ENCODE assay signal across 12 cellular contexts in genomic region chr10:60781678-60782077, GRCh38. TPM values are rescaled to one million over a fixed set of nuclear protein-coding genes. Genes with fewer than 3 reads are reported as not detected.
DNase-seq lines count a peak whose midpoint lies in the region; ATAC-seq, FAIRE-seq and TF ChIP-seq lines count a peak whose summit lies in the region.
"Had no signal": no experiment of that assay in that cellular context is flagged by ENCODE, and none has a peak within 500 bp of the region (broad histone marks: within the 10 kb centered on the region; RNA-seq: fewer than 3 reads in every experiment).

No MANE protein-coding gene starts in this region.

- H3K79me2 ChIP-seq in PC-9 (ENCODE audit: low read depth) (peaks cover 84% of the 10 kb centered on the region), endothelial cell of umbilical vein (ENCODE audit: control insufficient read depth, insufficient read depth, low read length) (peaks cover 82% of the 10 kb centered on the region)

- dilution Hi-C loops in endothelial cell of umbilical vein (cut with MboI; ENCODE audit: extremely low pct_ligation_motif_present, low sequenced_read_pairs) = no loop called here

- POLR2A ChIA-PET in PC-9 (lab: Charles Lee; ENCODE audit: unreplicated experiment) (interaction anchor here (0.6 kb wide), 1 partner anchor 46 kb away, joined by 3 read pairs; no protein-coding TSS in a partner anchor), endothelial cell of umbilical vein (lab: Charles Lee) (no interaction called here)
- POLR2A ChIA-PET in naive thymus-derived CD4-positive, alpha-beta T cell (lab: Charles Lee) = no interaction called here

- H3K36me3 ChIP-seq in PC-9 (ENCODE audit: low read depth) = peaks cover 55% of the 10 kb centered on the region
- peaks cover 0 to 15% of the 10 kb centered on the region in 2 experiments for H3K36me3 ChIP-seq in endothelial cell of umbilical vein (ENCODE audit: control insufficient read depth in 2 of 2, extremely low read depth in 1 of 2, insufficient read depth in 2 of 2, low read length in 2 of 2)
- H3K36me3 ChIP-seq in naive thymus-derived CD4-positive, alpha-beta T cell (ENCODE audit: control insufficient read depth in 2 of 3, insufficient read depth in 3 of 3, low read length in 3 of 3) = no peaks in the 10 kb centered on the region
- H3K36me3 ChIP-seq: suprapubic skin had no signal

- DNase-seq in activated naive CD4-positive, alpha-beta T cell treated with anti-CD3 and anti-CD28 coated beads, Interleukin-2, amount 10 ng/mL, durations not matched to agents 7 days and 5 days = no peak
- DNase-seq in activated naive CD4-positive, alpha-beta T cell treated with anti-CD3 and anti-CD28 coated beads for 36 hours = no peak
- DNase-seq in PC-9 = no peak
- DNase-seq in endothelial cell of umbilical vein (ENCODE audit: low read depth, low spot score) = no peak
- no peak for DNase-seq in stimulated activated effector memory CD8-positive, alpha-beta T cell treated with anti-CD3 and anti-CD28 coated beads, Interleukin-12 subunit alpha, Interleukin-12 subunit beta, amount 100 ng/mL, for 72 hours (ENCODE audit: low spot score in 2 of 2)
- no peak for DNase-seq in naive thymus-derived CD4-positive, alpha-beta T cell
- DNase-seq in GM13977 (ENCODE audit: low spot score) = no peak
- DNase-seq: hippocampal formation, NCI-H1092, RPMI8226 had no signal

- no peak for ATAC-seq in stimulated activated effector memory CD8-positive, alpha-beta T cell treated with anti-CD3 and anti-CD28 coated beads, Interleukin-12 subunit alpha, Interleukin-12 subunit beta, amount 100 ng/mL, for 72 hours
- ATAC-seq in naive thymus-derived CD4-positive, alpha-beta T cell = no peak
- ATAC-seq in HG02885 (IDR thresholded peaks at IDR 0.05; ENCODE audit: poor library complexity, unreplicated experiment) = no peak

- FAIRE-seq in endothelial cell of umbilical vein (lab: Jason Lieb, UNC) = no peak

- H3K9me1 ChIP-seq in endothelial cell of umbilical vein (replicated peaks; ENCODE audit: control insufficient read depth, extremely low read depth, insufficient read depth, low read length) = no peaks in the 10 kb centered on the region

- TF ChIP-seq CTCF in PC-9 (conservative IDR thresholded peaks at IDR 0.05) = no peak
- TF ChIP-seq CTCF in endothelial cell of umbilical vein (IDR thresholded peaks at IDR 0.05; ENCODE audit: extremely low read depth in 1 of 2, insufficient read depth in 1 of 2, low read depth in 1 of 2, low read length in 2 of 2) = no peak
- no peak for TF ChIP-seq CTCF in GM13977 (IDR thresholded peaks at IDR 0.05; ENCODE audit: extremely low read depth, insufficient read depth, missing control alignments)

- peaks cover 5% of the 10 kb centered on the region for H3K27me3 Mint-ChIP-seq in activated naive CD4-positive, alpha-beta T cell treated with anti-CD3 and anti-CD28 coated beads, Interleukin-2, amount 10 ng/mL, durations not matched to agents 7 days and 5 days
- H3K27me3 Mint-ChIP-seq in activated naive CD4-positive, alpha-beta T cell treated with anti-CD3 and anti-CD28 coated beads for 36 hours (ENCODE audit: low read depth) = no peaks in the 10 kb centered on the region
- H3K27me3 Mint-ChIP-seq in naive thymus-derived CD4-positive, alpha-beta T cell = peaks cover 0 to 3% (median 0%) of the 10 kb centered on the region in 5 donors

- peaks cover 78% of the 10 kb centered on the region for H3K4me1 Mint-ChIP-seq in activated naive CD4-positive, alpha-beta T cell treated with anti-CD3 and anti-CD28 coated beads, Interleukin-2, amount 10 ng/mL, durations not matched to agents 7 days and 5 days
- H3K4me1 Mint-ChIP-seq in activated naive CD4-positive, alpha-beta T cell treated with anti-CD3 and anti-CD28 coated beads for 36 hours (ENCODE audit: low read depth) = peaks cover 24% of the 10 kb centered on the region
- H3K4me1 Mint-ChIP-seq in stimulated activated effector memory CD8-positive, alpha-beta T cell treated with anti-CD3 and anti-CD28 coated beads, Interleukin-12 subunit alpha, Interleukin-12 subunit beta, amount 100 ng/mL, for 72 hours = peaks cover 7% of the 10 kb centered on the region
- H3K4me1 Mint-ChIP-seq in naive thymus-derived CD4-positive, alpha-beta T cell = peaks cover 6 to 68% (median 15%) of the 10 kb centered on the region in 7 donors

- H4K20me1 ChIP-seq in PC-9 (ENCODE audit: insufficient read depth) = peaks cover 14% of the 10 kb centered on the region
- H4K20me1 ChIP-seq in endothelial cell of umbilical vein (replicated peaks; ENCODE audit: control insufficient read depth, extremely low read depth, insufficient read depth, low read length) = no peaks in the 10 kb centered on the region

- H3K4me3 Mint-ChIP-seq in activated naive CD4-positive, alpha-beta T cell treated with anti-CD3 and anti-CD28 coated beads, Interleukin-2, amount 10 ng/mL, durations not matched to agents 7 days and 5 days = peak overlapping the region; percentile 59
- no peak overlapping the region for H3K4me3 Mint-ChIP-seq in activated naive CD4-positive, alpha-beta T cell treated with anti-CD3 and anti-CD28 coated beads for 36 hours
- H3K4me3 Mint-ChIP-seq in stimulated activated effector memory CD8-positive, alpha-beta T cell treated with anti-CD3 and anti-CD28 coated beads, Interleukin-12 subunit alpha, Interleukin-12 subunit beta, amount 100 ng/mL, for 72 hours = peak overlapping the region; percentile 18
- peak overlapping the region in 1 of 10 donors; percentile 76 for H3K4me3 Mint-ChIP-seq in naive thymus-derived CD4-positive, alpha-beta T cell

- BruUV-seq in PC-9 (replicated peaks; lab: Mats Ljungman, UMichigan) = no TSS peak
- BruUV-seq in endothelial cell of umbilical vein (replicated peaks; lab: Mats Ljungman, UMichigan) = no TSS peak

- H3K4me2 ChIP-seq in PC-9 (peak overlapping the region; percentile 96), endothelial cell of umbilical vein (ENCODE audit: insufficient read depth, low read length) (peak overlapping the region; percentile 100)

- TF ChIP-seq POLR2A in endothelial cell of umbilical vein (IDR thresholded peaks at IDR 0.05; ENCODE audit: low read depth, low read length) = no peak

- H3K27ac ChIP-seq in PC-9 = 0 out of 2 replicates have a peak overlapping the region, but pooled peaks have one; percentile 9
- peak overlapping the region; percentile 15 for H3K27ac ChIP-seq in endothelial cell of umbilical vein (ENCODE audit: insufficient read depth, low read depth, low read length)
- H3K27ac ChIP-seq in naive thymus-derived CD4-positive, alpha-beta T cell (ENCODE audit: low read depth, low read length) = no peak overlapping the region
- H3K27ac ChIP-seq: suprapubic skin had no signal

- H3K9me2 ChIP-seq in PC-9 (ENCODE audit: insufficient read depth) = no peaks in the 10 kb centered on the region

- H3F3A ChIP-seq in PC-9 (ENCODE audit: insufficient read depth, low read depth) = peaks cover 14% of the 10 kb centered on the region

- H3K27me3 ChIP-seq in PC-9 (ENCODE audit: insufficient read depth, low read depth) = no peaks in the 10 kb centered on the region
- H3K27me3 ChIP-seq in endothelial cell of umbilical vein (ENCODE audit: control insufficient read depth in 2 of 2, insufficient read depth in 2 of 2, low read length in 2 of 2) = no peaks in the 10 kb centered on the region
- H3K27me3 ChIP-seq in naive thymus-derived CD4-positive, alpha-beta T cell (ENCODE audit: control insufficient read depth in 2 of 2, insufficient read depth in 2 of 2, low read length in 2 of 2) = no peaks in the 10 kb centered on the region
- H3K27me3 ChIP-seq: suprapubic skin had no signal

- peak overlapping the region; percentile 40; the same call in 1 of the 2 replicates for H2AFZ ChIP-seq in PC-9
- peak overlapping the region; percentile 62 for H2AFZ ChIP-seq in endothelial cell of umbilical vein (ENCODE audit: low read depth, low read length)

- H3K36me3 Mint-ChIP-seq in activated naive CD4-positive, alpha-beta T cell treated with anti-CD3 and anti-CD28 coated beads, Interleukin-2, amount 10 ng/mL, durations not matched to agents 7 days and 5 days = peaks cover 54% of the 10 kb centered on the region
- H3K36me3 Mint-ChIP-seq in activated naive CD4-positive, alpha-beta T cell treated with anti-CD3 and anti-CD28 coated beads for 36 hours (ENCODE audit: low read depth) = peaks cover 54% of the 10 kb centered on the region
- H3K36me3 Mint-ChIP-seq in stimulated activated effector memory CD8-positive, alpha-beta T cell treated with anti-CD3 and anti-CD28 coated beads, Interleukin-12 subunit alpha, Interleukin-12 subunit beta, amount 100 ng/mL, for 72 hours = peaks cover 84% of the 10 kb centered on the region
- H3K36me3 Mint-ChIP-seq in naive thymus-derived CD4-positive, alpha-beta T cell = peaks cover 0 to 22% (median 0%) of the 10 kb centered on the region in 5 donors

- no peak overlapping the region for H3K9ac ChIP-seq in endothelial cell of umbilical vein (replicated peaks; ENCODE audit: extremely low read depth, insufficient read depth, low read length)

- H3K9me3 Mint-ChIP-seq in activated naive CD4-positive, alpha-beta T cell treated with anti-CD3 and anti-CD28 coated beads, Interleukin-2, amount 10 ng/mL, durations not matched to agents 7 days and 5 days = no peaks in the 10 kb centered on the region
- H3K9me3 Mint-ChIP-seq in activated naive CD4-positive, alpha-beta T cell treated with anti-CD3 and anti-CD28 coated beads for 36 hours = no peaks in the 10 kb centered on the region
- no peaks in the 10 kb centered on the region for H3K9me3 Mint-ChIP-seq in stimulated activated effector memory CD8-positive, alpha-beta T cell treated with anti-CD3 and anti-CD28 coated beads, Interleukin-12 subunit alpha, Interleukin-12 subunit beta, amount 100 ng/mL, for 72 hours
- H3K9me3 Mint-ChIP-seq in naive thymus-derived CD4-positive, alpha-beta T cell = no peaks in the 10 kb centered on the region

- peak overlapping the region; percentile 13; the same call in 1 of the 2 replicates for H3K4me3 ChIP-seq in PC-9
- peak overlapping the region in 1 of 3 experiments; percentile 30 for H3K4me3 ChIP-seq in endothelial cell of umbilical vein (replicated peaks in 1 of 3; ENCODE audit: insufficient read depth in 1 of 3, low read depth in 1 of 3, low read length in 3 of 3)
- H3K4me3 ChIP-seq in naive thymus-derived CD4-positive, alpha-beta T cell (ENCODE audit: low read length) = no peak overlapping the region
- H3K4me3 ChIP-seq: suprapubic skin had no signal

- H3K27ac Mint-ChIP-seq in activated naive CD4-positive, alpha-beta T cell treated with anti-CD3 and anti-CD28 coated beads, Interleukin-2, amount 10 ng/mL, durations not matched to agents 7 days and 5 days = peak overlapping the region; percentile 80
- H3K27ac Mint-ChIP-seq in activated naive CD4-positive, alpha-beta T cell treated with anti-CD3 and anti-CD28 coated beads for 36 hours = no peak overlapping the region
- no peak overlapping the region for H3K27ac Mint-ChIP-seq in stimulated activated effector memory CD8-positive, alpha-beta T cell treated with anti-CD3 and anti-CD28 coated beads, Interleukin-12 subunit alpha, Interleukin-12 subunit beta, amount 100 ng/mL, for 72 hours
- peak overlapping the region in 1 of 9 donors; percentile 79 for H3K27ac Mint-ChIP-seq in naive thymus-derived CD4-positive, alpha-beta T cell

- CTCF ChIA-PET in activated naive CD4-positive, alpha-beta T cell treated with anti-CD3 and anti-CD28 coated beads, Interleukin-2, amount 10 ng/mL, durations not matched to agents 7 days and 5 days (lab: Charles Lee) = no interaction called here
- CTCF ChIA-PET in activated naive CD4-positive, alpha-beta T cell treated with anti-CD3 and anti-CD28 coated beads for 36 hours (lab: Charles Lee) = no interaction called here
- CTCF ChIA-PET in PC-9 (lab: Charles Lee) = no interaction called here
- CTCF ChIA-PET in endothelial cell of umbilical vein (lab: Charles Lee) = no interaction called here
- CTCF ChIA-PET in naive thymus-derived CD4-positive, alpha-beta T cell (lab: Charles Lee) = no interaction called here

- H3K9me3 ChIP-seq in PC-9 (ENCODE audit: insufficient read depth, low read depth) (no peaks in the 10 kb centered on the region), endothelial cell of umbilical vein (replicated peaks; ENCODE audit: control insufficient read depth, insufficient read depth, low read length) (no peaks in the 10 kb centered on the region)
- H3K9me3 ChIP-seq in naive thymus-derived CD4-positive, alpha-beta T cell (ENCODE audit: control insufficient read depth in 2 of 3, low read length in 3 of 3) = no peaks in the 10 kb centered on the region
- H3K9me3 ChIP-seq: suprapubic skin had no signal

- H3K4me1 ChIP-seq in PC-9 (replicated peaks; ENCODE audit: insufficient read depth) (peaks cover 32% of the 10 kb centered on the region), endothelial cell of umbilical vein (ENCODE audit: control insufficient read depth, extremely low read depth, insufficient read depth, low read length) (peaks cover 38% of the 10 kb centered on the region)
- H3K4me1 ChIP-seq in naive thymus-derived CD4-positive, alpha-beta T cell (ENCODE audit: control insufficient read depth in 2 of 2, insufficient read depth in 2 of 2, low read length in 2 of 2) = no peaks in the 10 kb centered on the region

- intact Hi-C loops in activated naive CD4-positive, alpha-beta T cell treated with anti-CD3 and anti-CD28 coated beads for 36 hours (cut with micrococcal nuclease) = no loop called here
- intact Hi-C loops in PC-9 (cut with micrococcal nuclease; ENCODE audit: unreplicated experiment) = loop anchor here (10.0 kb wide), 1 partner anchor 667 kb away; no protein-coding TSS in a partner anchor
- intact Hi-C loops in endothelial cell of umbilical vein (cut with micrococcal nuclease) = no loop called here
- intact Hi-C loops in naive thymus-derived CD4-positive, alpha-beta T cell (cut with micrococcal nuclease) = no loop called here

- in situ Hi-C loops in GM13977 (cut with MboI; ENCODE audit: low pct_unique_long_range_greater_than_20kb, low sequenced_read_pairs, unreplicated experiment) = no loop called here

RNA-seq across cellular contexts. Expression of gene CDK1, which starts 3.4 kb away (rescaled TPM):
- 100 to 1,000 TPM; 173 to 180 TPM for total RNA-seq in activated naive CD4-positive, alpha-beta T cell treated with anti-CD3 and anti-CD28 coated beads for 36 hours
- total RNA-seq in PC-9 (2021) (94.4 and 137 TPM in 2 replicates), endothelial cell of umbilical vein (70.1 and 71.6 TPM in 2 replicates)
- 13.6 and 19.9 TPM in 2 replicates for polyA plus RNA-seq in endothelial cell of umbilical vein
- 30.1 and 32.7 TPM in 2 replicates for polyA plus RNA-seq in endothelial cell of umbilical vein (2011; cell fraction: cytosol; rRNA removed)
- 28.8 and 65.8 TPM in 2 replicates for polyA plus RNA-seq in endothelial cell of umbilical vein (2011; cell fraction: nucleus; rRNA removed)
- 30.5 and 57.9 TPM in 2 replicates for polyA plus RNA-seq in endothelial cell of umbilical vein (2012)
- polyA minus RNA-seq in endothelial cell of umbilical vein = 13.1 and 13.7 TPM in 2 replicates
- 32.7 TPM for polyA minus RNA-seq in endothelial cell of umbilical vein (2011; cell fraction: cytosol; rRNA and poly(A)+ RNA removed)
- polyA minus RNA-seq in endothelial cell of umbilical vein (2011; cell fraction: nucleus; rRNA and poly(A)+ RNA removed) = 18.4 and 41.8 TPM in 2 replicates
- 10 to 100 TPM in 1 of 5 experiments, 1 to 10 TPM in 2, under 1 TPM in 2; 0.50 to 90.7 (median 1.1) TPM for total RNA-seq in naive thymus-derived CD4-positive, alpha-beta T cell
- 1 to 10 TPM in 1 of 2 donors, under 1 TPM in 1; 0.15 to 1.5 TPM for polyA plus RNA-seq in naive thymus-derived CD4-positive, alpha-beta T cell
